In genomic region chr6:46078294-46078693, GRCh38 we compare ENCODE assay signal across 19 cellular contexts. TPM values are rescaled to one million over a fixed set of nuclear protein-coding genes. Genes with fewer than 3 reads are reported as not detected.
A peak's percentile ranks its signal among the peaks of the same experiment; 100 is the strongest.
DNase-seq lines count a peak whose midpoint lies in the region; ATAC-seq and TF ChIP-seq lines count a peak whose summit lies in the region.
"Had no signal": no experiment of that assay in that cellular context is flagged by ENCODE, and none has a peak within 500 bp of the region (broad histone marks: within the 10 kb centered on the region; RNA-seq: fewer than 3 reads in every experiment).

No MANE protein-coding gene starts in this region.

- TF ChIP-seq CTCF in neural progenitor cell (IDR thresholded peaks at IDR 0.05) = no peak

- ATAC-seq in HG03342 (IDR thresholded peaks at IDR 0.05; ENCODE audit: unreplicated experiment) = no peak
- ATAC-seq in HG02588 (IDR thresholded peaks at IDR 0.05; ENCODE audit: unreplicated experiment) = no peak
- ATAC-seq: HepG2, Panc1 had no signal

- no peaks in the 10 kb centered on the region for H3F3A ChIP-seq in neural progenitor cell (ENCODE audit: low read depth)

- DNase-seq in activated CD4-positive, alpha-beta T cell treated with anti-CD3 and anti-CD28 coated beads, Interleukin-2, amount 50 U/mL, for 4 hours = peak; percentile 33 to 42
- no peak for DNase-seq in activated CD4-positive, alpha-beta T cell treated with anti-CD3 and anti-CD28 coated beads, Interleukin-2, amount 10 ng/mL, durations not matched to agents 24 days and 14 days
- DNase-seq in DMS53 (lab: John Stamatoyannopoulos, UW) = peak; percentile 69
- DNase-seq in activated naive CD4-positive, alpha-beta T cell treated with anti-CD3 and anti-CD28 coated beads, Interleukin-2, amount 50 U/mL, for 16 hours = peak; percentile 42
- DNase-seq in stimulated activated CD4-positive, alpha-beta T cell treated with anti-CD3 and anti-CD28 coated beads, Interleukin-1b, Interleukin-23, amount 100 ng/mL, for 48 hours = peak; percentile 25
- no peak for DNase-seq in neural progenitor cell (ENCODE audit: low spot score)
- DNase-seq: C1 segment of cervical spinal cord, DMS 273 treated with DMSO at 0.1 percent for 48 hours, EL, NCI-H1092 treated with DMSO at 0.1 percent for 48 hours, NCI-H187, NCI-H2171, NCI-H446 treated with DMSO at 0.1 percent for 48 hours, NCI-H82 had no signal

- H3K27ac ChIP-seq in neural progenitor cell = no peak overlapping the region
- H3K27ac ChIP-seq: KMS-11 had no signal

- intact Hi-C loops in activated CD4-positive, alpha-beta T cell treated with anti-CD3 and anti-CD28 coated beads, Interleukin-2, amount 10 ng/mL, durations not matched to agents 24 days and 14 days (cut with micrococcal nuclease) = no loop called here

- no peaks in the 10 kb centered on the region for H3K27me3 ChIP-seq in neural progenitor cell

- no peak overlapping the region for H3K27ac Mint-ChIP-seq in activated CD4-positive, alpha-beta T cell treated with anti-CD3 and anti-CD28 coated beads, Interleukin-2, amount 10 ng/mL, durations not matched to agents 24 days and 14 days
- no peak overlapping the region for H3K27ac Mint-ChIP-seq in neural progenitor cell

- no peak overlapping the region for H3K4me3 Mint-ChIP-seq in activated CD4-positive, alpha-beta T cell treated with anti-CD3 and anti-CD28 coated beads, Interleukin-2, amount 10 ng/mL, durations not matched to agents 24 days and 14 days
- H3K4me3 Mint-ChIP-seq in neural progenitor cell = no peak overlapping the region

- no peak overlapping the region for H3K4me3 ChIP-seq in neural progenitor cell

- no peak overlapping the region for H3K9ac ChIP-seq in neural progenitor cell
- H3K9ac ChIP-seq: KMS-11 had no signal

- H3K4me1 Mint-ChIP-seq in activated CD4-positive, alpha-beta T cell treated with anti-CD3 and anti-CD28 coated beads, Interleukin-2, amount 10 ng/mL, durations not matched to agents 24 days and 14 days = peaks cover 2% of the 10 kb centered on the region
- H3K4me1 Mint-ChIP-seq in neural progenitor cell = no peaks in the 10 kb centered on the region

- no peaks in the 10 kb centered on the region for H3K9me3 Mint-ChIP-seq in activated CD4-positive, alpha-beta T cell treated with anti-CD3 and anti-CD28 coated beads, Interleukin-2, amount 10 ng/mL, durations not matched to agents 24 days and 14 days
- no peaks in the 10 kb centered on the region for H3K9me3 Mint-ChIP-seq in neural progenitor cell

- H3K36me3 ChIP-seq in neural progenitor cell = no peaks in the 10 kb centered on the region

- H3K9me3 ChIP-seq in neural progenitor cell (ENCODE audit: low read depth) = no peaks in the 10 kb centered on the region

- H3K4me2 ChIP-seq in neural progenitor cell = no peak overlapping the region
- H3K4me2 ChIP-seq: KMS-11 had no signal

- H4K20me1 ChIP-seq in neural progenitor cell (ENCODE audit: low read depth) = no peaks in the 10 kb centered on the region

- H3K36me3 Mint-ChIP-seq in activated CD4-positive, alpha-beta T cell treated with anti-CD3 and anti-CD28 coated beads, Interleukin-2, amount 10 ng/mL, durations not matched to agents 24 days and 14 days (ENCODE audit: low read depth) = no peaks in the 10 kb centered on the region
- H3K36me3 Mint-ChIP-seq in neural progenitor cell = no peaks in the 10 kb centered on the region

- H3K4me1 ChIP-seq in neural progenitor cell = no peaks in the 10 kb centered on the region

- H3K79me2 ChIP-seq in neural progenitor cell (ENCODE audit: low read depth) = no peaks in the 10 kb centered on the region

- no peak overlapping the region for H2AFZ ChIP-seq in neural progenitor cell (replicated peaks)

- peaks cover 7% of the 10 kb centered on the region for H3K27me3 Mint-ChIP-seq in activated CD4-positive, alpha-beta T cell treated with anti-CD3 and anti-CD28 coated beads, Interleukin-2, amount 10 ng/mL, durations not matched to agents 24 days and 14 days
- H3K27me3 Mint-ChIP-seq in neural progenitor cell (ENCODE audit: insufficient read depth, low read depth) = no peaks in the 10 kb centered on the region

RNA-seq across cellular contexts. Expression of gene ENPP4, which starts 51.5 kb away (rescaled TPM):
- 5.3 and 6.0 TPM in 2 replicates for total RNA-seq in activated CD4-positive, alpha-beta T cell treated with anti-CD3 and anti-CD28 coated beads, Interleukin-2, amount 10 ng/mL, durations not matched to agents 24 days and 14 days
- 13.1 and 22.9 TPM in 2 replicates for total RNA-seq in neural progenitor cell (ENCODE audit: low replicate concordance)

Comparison
In these comparisons a context has a peak if more than half of its experiments do, and no peak if none do; other contexts are left out.
1. DNase-seq: peak in activated CD4-positive, alpha-beta T cell treated with anti-CD3 and anti-CD28 coated beads, Interleukin-2, amount 50 U/mL, for 4 hours (2 of 2), DMS53 (single experiment), activated naive CD4-positive, alpha-beta T cell treated with anti-CD3 and anti-CD28 coated beads, Interleukin-2, amount 50 U/mL, for 16 hours (single experiment) and stimulated activated CD4-positive, alpha-beta T cell treated with anti-CD3 and anti-CD28 coated beads, Interleukin-1b, Interleukin-23, amount 100 ng/mL, for 48 hours (single experiment); none in activated CD4-positive, alpha-beta T cell treated with anti-CD3 and anti-CD28 coated beads, Interleukin-2, amount 10 ng/mL, durations not matched to agents 24 days and 14 days (single experiment) and neural progenitor cell (single experiment).